28 cellular contexts compared by ENCODE assay signal in genomic region chr7:128353189-128353588, GRCh38. TPM values are rescaled to one million over a fixed set of nuclear protein-coding genes. Genes with fewer than 3 reads are reported as not detected.
A peak's percentile ranks its signal among the peaks of the same experiment; 100 is the strongest.
DNase-seq lines count a peak whose midpoint lies in the region; ATAC-seq, FAIRE-seq and TF ChIP-seq lines count a peak whose summit lies in the region.
"Had no signal": no experiment of that assay in that cellular context is flagged by ENCODE, and none has a peak within 500 bp of the region (broad histone marks: within the 10 kb centered on the region; RNA-seq: fewer than 3 reads in every experiment).

No MANE protein-coding gene starts in this region.

- no peak overlapping the region for H3K27ac ChIP-seq in CD8-positive, alpha-beta T cell (ENCODE audit: low read depth, low read length)
- H3K27ac ChIP-seq: gastrocnemius medialis, hepatocyte, SJSA1 had no signal

- H3K4me3 ChIP-seq in CD8-positive, alpha-beta T cell (ENCODE audit: low read depth, low read length), result no peak overlapping the region
- H3K4me3 ChIP-seq in bronchial epithelial cell (ENCODE audit: low read depth, low read length), result no peak overlapping the region
- H3K4me3 ChIP-seq: gastrocnemius medialis, hepatocyte, SJSA1 had no signal

- TF ChIP-seq CTCF in CD8-positive, alpha-beta T cell (IDR thresholded peaks at IDR 0.05), result no peak
- TF ChIP-seq CTCF in bronchial epithelial cell (IDR thresholded peaks at IDR 0.05; ENCODE audit: insufficient read depth, low read length, severe bottlenecking) (no peak), natural killer cell (IDR thresholded peaks at IDR 0.05) (no peak)

- no peak for ATAC-seq in CD8-positive, alpha-beta T cell
- ATAC-seq in natural killer cell (no peak), HG03460 (IDR thresholded peaks at IDR 0.05; ENCODE audit: unreplicated experiment) (no peak)
- ATAC-seq: gastrocnemius medialis, left colon had no signal

- peak overlapping the region; percentile 40 for H3K4me3 Mint-ChIP-seq in T-helper 1 cell treated with Interleukin-12 subunit alpha and Interleukin-12 subunit beta and Interleukin-4 antibody, amounts not matched to agents 30 μg/mL and 1 μg/mL, for 36 hours
- H3K4me3 Mint-ChIP-seq in CD8-positive, alpha-beta T cell, result peak overlapping the region; percentile 54
- H3K4me3 Mint-ChIP-seq in natural killer cell, result peak overlapping the region; percentile 73
- H3K4me3 Mint-ChIP-seq: stimulated activated naive CD8-positive, alpha-beta T cell treated with anti-CD3 and anti-CD28 coated beads, Interleukin-15, Interleukin-2, amounts not matched to agents 100 ng/mL and 50 ng/mL, for 24 hours; WTC11 had no signal

- no peak for DNase-seq in T-helper 1 cell
- DNase-seq in CD8-positive, alpha-beta T cell, result no peak
- no peak for DNase-seq in bronchial epithelial cell (ENCODE audit: low read depth)
- DNase-seq in natural killer cell, result no peak
- no peak for DNase-seq in SKM-1 treated with dmso at 0.1 percent for 144 hours (lab: John Stamatoyannopoulos, UW; ENCODE audit: unreplicated experiment)
- DNase-seq in cortex of kidney (lab: John Stamatoyannopoulos, UW), result no peak
- DNase-seq: 8988T, AML-193, DMS53, gastrocnemius medialis, H9, left colon, NCI-H1105, NCI-H1930, NCI-H69, T-helper 9 cell had no signal

- intact Hi-C loops in CD8-positive, alpha-beta T cell (cut with DNase I, micrococcal nuclease), result no loop called here
- intact Hi-C loops in natural killer cell (cut with micrococcal nuclease), result no loop called here

- peaks cover 3% of the 10 kb centered on the region for H3K4me1 ChIP-seq in CD8-positive, alpha-beta T cell (ENCODE audit: insufficient read depth, low read length)
- H3K4me1 ChIP-seq: gastrocnemius medialis, SJSA1 had no signal

- no peaks in the 10 kb centered on the region for H3K27me3 ChIP-seq in CD8-positive, alpha-beta T cell (ENCODE audit: insufficient read depth, low read length)
- peaks cover 22% of the 10 kb centered on the region for H3K27me3 ChIP-seq in bronchial epithelial cell (ENCODE audit: control insufficient read depth, insufficient read depth, low read length)

- H3K36me3 Mint-ChIP-seq in T-helper 1 cell treated with Interleukin-12 subunit alpha and Interleukin-12 subunit beta and Interleukin-4 antibody, amounts not matched to agents 30 μg/mL and 1 μg/mL, for 36 hours (ENCODE audit: low read depth), result no peaks in the 10 kb centered on the region
- H3K36me3 Mint-ChIP-seq in CD8-positive, alpha-beta T cell, result no peaks in the 10 kb centered on the region
- no peaks in the 10 kb centered on the region for H3K36me3 Mint-ChIP-seq in natural killer cell
- H3K36me3 Mint-ChIP-seq: WTC11 had no signal

- H3K36me3 ChIP-seq in CD8-positive, alpha-beta T cell (ENCODE audit: insufficient read depth, low read length), result no peaks in the 10 kb centered on the region
- H3K36me3 ChIP-seq in bronchial epithelial cell (ENCODE audit: control insufficient read depth, insufficient read depth, low read length), result no peaks in the 10 kb centered on the region
- H3K36me3 ChIP-seq: gastrocnemius medialis, SJSA1 had no signal

- peaks cover 6% of the 10 kb centered on the region for H3K4me1 Mint-ChIP-seq in T-helper 1 cell treated with Interleukin-12 subunit alpha and Interleukin-12 subunit beta and Interleukin-4 antibody, amounts not matched to agents 30 μg/mL and 1 μg/mL, for 36 hours (ENCODE audit: low read depth)
- H3K4me1 Mint-ChIP-seq in CD8-positive, alpha-beta T cell (ENCODE audit: low read depth), result peaks cover 8% of the 10 kb centered on the region
- peaks cover 0 to 7% of the 10 kb centered on the region in 2 donors for H3K4me1 Mint-ChIP-seq in natural killer cell

- H3K9me3 ChIP-seq in CD8-positive, alpha-beta T cell (ENCODE audit: low read length), result no peaks in the 10 kb centered on the region
- H3K9me3 ChIP-seq: gastrocnemius medialis had no signal

- FAIRE-seq in bronchial epithelial cell (lab: Jason Lieb, UNC), result peak; percentile 68

- no peak overlapping the region for H3K27ac Mint-ChIP-seq in T-helper 1 cell treated with Interleukin-12 subunit alpha and Interleukin-12 subunit beta and Interleukin-4 antibody, amounts not matched to agents 30 μg/mL and 1 μg/mL, for 36 hours
- H3K27ac Mint-ChIP-seq in CD8-positive, alpha-beta T cell, result no peak overlapping the region
- H3K27ac Mint-ChIP-seq in natural killer cell, result no peak overlapping the region
- H3K27ac Mint-ChIP-seq: activated T-helper 2 cell treated with anti-CD3 and anti-CD28 coated beads, Interferon-gamma antibody, Interleukin-2, Interleukin-4, amounts not matched to agents 10 μg/mL and 5 μg/mL and 100 μg/mL, durations not matched to agents 14 hours and 24 hours and 36 hours; H9; stimulated activated naive CD8-positive, alpha-beta T cell treated with anti-CD3 and anti-CD28 coated beads, Interleukin-15, Interleukin-2, amounts not matched to agents 100 ng/mL and 50 ng/mL, for 24 hours; WTC11 had no signal

- POLR2A ChIA-PET in CD8-positive, alpha-beta T cell (lab: Charles Lee), result no interaction called here

- CTCF ChIA-PET in CD8-positive, alpha-beta T cell (lab: Charles Lee), result interaction anchor here (0.8 to 1.0 kb wide), 5 partner anchors 8 to 81 kb away, joined by 3 to 4 read pairs (median 3); no protein-coding TSS in a partner anchor

- H3K9me3 Mint-ChIP-seq in T-helper 1 cell treated with Interleukin-12 subunit alpha and Interleukin-12 subunit beta and Interleukin-4 antibody, amounts not matched to agents 30 μg/mL and 1 μg/mL, for 36 hours, result no peaks in the 10 kb centered on the region
- H3K9me3 Mint-ChIP-seq in CD8-positive, alpha-beta T cell, result no peaks in the 10 kb centered on the region
- H3K9me3 Mint-ChIP-seq in natural killer cell, result no peaks in the 10 kb centered on the region
- H3K9me3 Mint-ChIP-seq: activated T-helper 2 cell treated with anti-CD3 and anti-CD28 coated beads, Interferon-gamma antibody, Interleukin-2, Interleukin-4, amounts not matched to agents 10 μg/mL and 5 μg/mL and 100 μg/mL, durations not matched to agents 14 hours and 24 hours and 36 hours; H9; stimulated activated naive CD8-positive, alpha-beta T cell treated with anti-CD3 and anti-CD28 coated beads, Interleukin-15, Interleukin-2, amounts not matched to agents 100 ng/mL and 50 ng/mL, for 24 hours; WTC11 had no signal

- peaks cover 64% of the 10 kb centered on the region for H3K27me3 Mint-ChIP-seq in T-helper 1 cell treated with Interleukin-12 subunit alpha and Interleukin-12 subunit beta and Interleukin-4 antibody, amounts not matched to agents 30 μg/mL and 1 μg/mL, for 36 hours (ENCODE audit: low read depth)
- peaks cover 29% of the 10 kb centered on the region for H3K27me3 Mint-ChIP-seq in CD8-positive, alpha-beta T cell (ENCODE audit: low read depth)
- peaks cover 19 to 29% of the 10 kb centered on the region in 2 donors for H3K27me3 Mint-ChIP-seq in natural killer cell (ENCODE audit: low read depth in 2 of 2)

RNA-seq across cellular contexts. Expression of gene PRRT4, which starts 8.3 kb away (rescaled TPM):
- total RNA-seq in CD8-positive, alpha-beta T cell, result under 1 TPM in 1 of 2 experiments, not detected in 1; 0.28 TPM
- total RNA-seq in bronchial epithelial cell (under 0.01 and 0.13 TPM in 2 replicates), natural killer cell (under 1 TPM in 1 of 3 donors, not detected in 2; 0.42 TPM)
- total RNA-seq: dermis microvascular lymphatic vessel endothelial cell, HT-29, MCF 10A, renal cortical epithelial cell, RPMI7951, SJSA1 had no signal

RNA-seq across cellular contexts. Expression of gene RBM28, which starts 9.5 kb away (rescaled TPM):
- 10 to 100 TPM; 13.1 to 14.7 TPM for total RNA-seq in CD8-positive, alpha-beta T cell
- total RNA-seq in bronchial epithelial cell (17.1 and 18.1 TPM in 2 replicates), natural killer cell (10 to 100 TPM; 32.5 to 48.7 (median 48.5) TPM)

RNA-seq across cellular contexts. Expression of gene IMPDH1, which starts 56.6 kb away (rescaled TPM):
- total RNA-seq in CD8-positive, alpha-beta T cell, result 10 to 100 TPM; 19.6 to 20.6 TPM
- total RNA-seq in bronchial epithelial cell (47.9 and 53.4 TPM in 2 replicates), natural killer cell (10 to 100 TPM; 77.8 to 94.1 (median 89.6) TPM)
